In the genomic region with DNA sequence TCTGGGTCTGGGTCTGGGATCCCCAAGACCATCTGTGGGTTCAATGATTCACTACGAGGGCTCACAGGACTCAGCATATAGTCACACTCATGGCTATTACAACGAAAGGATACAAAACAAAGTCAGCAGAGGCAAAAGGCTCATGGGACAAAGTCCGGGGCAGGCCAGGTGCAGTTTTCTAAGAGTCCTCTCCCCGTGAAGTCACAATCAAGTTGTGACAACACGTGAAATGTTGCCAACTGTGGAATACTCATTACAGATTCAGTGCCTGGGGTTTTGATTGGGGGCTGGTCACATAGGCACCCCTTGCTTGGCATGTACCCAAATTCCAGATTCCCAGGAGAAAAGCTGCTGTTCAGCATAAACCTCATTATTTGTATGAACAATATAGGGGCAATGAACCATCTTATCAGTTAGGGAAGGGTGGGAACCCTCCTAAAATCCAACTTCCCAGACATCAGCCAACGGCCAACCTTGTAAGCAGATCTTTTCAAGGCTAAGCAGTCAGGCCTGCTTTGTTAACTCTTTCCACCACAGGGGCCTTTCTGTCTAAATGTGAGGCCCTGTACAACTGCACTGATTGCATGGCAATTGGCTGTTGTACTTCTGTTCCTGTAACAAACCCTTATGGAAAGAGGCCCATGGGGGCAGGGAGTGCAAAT, we compare ENCODE assay signal across 29 cellular contexts. TPM values are rescaled to one million over a fixed set of nuclear protein-coding genes. Genes with fewer than 3 reads are reported as not detected.
"Had no signal": no experiment of that assay in that cellular context is flagged by ENCODE, and none has a peak within 500 bp of the region (broad histone marks: within the 10 kb centered on the region; RNA-seq: fewer than 3 reads in every experiment).

No MANE protein-coding gene starts in this region.

- ATAC-seq: activated CD4-positive, CD25-positive, alpha-beta regulatory T cell treated with anti-CD3 and anti-CD28 coated beads, Interleukin-2, amount 50 U/mL, for 24 hours; activated CD8-positive, alpha-beta T cell treated with anti-CD3 and anti-CD28 coated beads for 36 hours; activated T-cell treated with anti-CD3 and anti-CD28 coated beads, Interleukin-2, amount 50 U/mL, for 4 hours; effector memory CD8-positive, alpha-beta T cell; foreskin keratinocyte; gastrocnemius medialis; heart left ventricle; T-helper 17 cell had no signal

- H3K4me3 ChIP-seq: ascending aorta, coronary artery, esophagus muscularis mucosa, gastrocnemius medialis, heart left ventricle had no signal

- H3K36me3 ChIP-seq: ascending aorta, brain microvascular endothelial cell, esophagus muscularis mucosa, gastrocnemius medialis, heart left ventricle, WERI-Rb-1 had no signal

- DNase-seq: activated B cell treated with CpG ODN at 0.5 μM for 24 hours; activated CD4-positive, alpha-beta T cell treated with anti-CD3 and anti-CD28 coated beads for 48 hours; activated CD4-positive, alpha-beta T cell treated with anti-CD3 and anti-CD28 coated beads, Interleukin-2, amount 50 U/mL, for 1 hour; activated CD4-positive, alpha-beta T cell treated with anti-CD3 and anti-CD28 coated beads, Interleukin-2, amount 50 U/mL, for 48 hours; activated CD8-positive, alpha-beta memory T cell treated with anti-CD3 and anti-CD28 coated beads for 24 hours; activated CD8-positive, alpha-beta T cell treated with anti-CD3 and anti-CD28 coated beads for 36 hours; activated effector memory CD4-positive, alpha-beta T cell treated with anti-CD3 and anti-CD28 coated beads, Interleukin-2, amount 50 U/mL, for 16 hours; activated naive CD4-positive, alpha-beta T cell treated with anti-CD3 and anti-CD28 coated beads for 36 hours; activated naive CD8-positive, alpha-beta T cell treated with anti-CD3 and anti-CD28 coated beads for 36 hours; activated T-cell treated with anti-CD3 and anti-CD28 coated beads, Interleukin-2, amount 50 U/mL, for 4 hours; brain microvascular endothelial cell; dermis blood vessel endothelial cell; effector CD4-positive, alpha-beta T cell; effector memory CD8-positive, alpha-beta T cell; erythroblast; foreskin keratinocyte; gastrocnemius medialis; glutamatergic neuron; heart left ventricle; T-helper 1 cell; T-helper 17 cell; T1000; WERI-Rb-1 had no signal

- H3K9me3 ChIP-seq: ascending aorta, gastrocnemius medialis had no signal

- FAIRE-seq: bronchial epithelial cell had no signal

- H3K27me3 ChIP-seq: ascending aorta, brain microvascular endothelial cell, esophagus muscularis mucosa, foreskin keratinocyte, gastrocnemius medialis had no signal

- H3K27ac ChIP-seq: ascending aorta, brain microvascular endothelial cell, coronary artery, esophagus muscularis mucosa, foreskin keratinocyte, gastrocnemius medialis, heart left ventricle, WERI-Rb-1 had no signal

- H3K4me1 ChIP-seq: ascending aorta, esophagus muscularis mucosa, foreskin keratinocyte, gastrocnemius medialis, heart left ventricle had no signal

RNA-seq across cellular contexts. Expression of a gene that starts 58.2 kb away (rescaled TPM):
- total RNA-seq: activated B cell treated with CpG ODN at 0.5 μM for 24 hours; activated CD8-positive, alpha-beta T cell treated with anti-CD3 and anti-CD28 coated beads for 36 hours; activated naive CD4-positive, alpha-beta T cell treated with anti-CD3 and anti-CD28 coated beads for 36 hours; activated naive CD8-positive, alpha-beta T cell treated with anti-CD3 and anti-CD28 coated beads for 36 hours; activated T-helper 2 cell treated with anti-CD3 and anti-CD28 coated beads, Interferon-gamma antibody, Interleukin-2, Interleukin-4, amounts not matched to agents 10 μg/mL and 5 μg/mL and 100 μg/mL, durations not matched to agents 14 hours and 24 hours and 36 hours; bronchial epithelial cell; foreskin keratinocyte; T-helper 17 cell had no signal
- polyA plus RNA-seq: foreskin keratinocyte had no signal
